Comparison of ENCODE assay signal across 1 cellular context in genomic region chr5:142159354-142159753, GRCh38.
TF ChIP-seq lines count a peak whose summit lies in the region.

No MANE protein-coding gene starts in this region.

TF ChIP-seq in GM23338, 12 proteins besides CTCF, POLR2A, EP300 and RAD21 (continued from another document):
- TF ChIP-seq, protein P1, sequence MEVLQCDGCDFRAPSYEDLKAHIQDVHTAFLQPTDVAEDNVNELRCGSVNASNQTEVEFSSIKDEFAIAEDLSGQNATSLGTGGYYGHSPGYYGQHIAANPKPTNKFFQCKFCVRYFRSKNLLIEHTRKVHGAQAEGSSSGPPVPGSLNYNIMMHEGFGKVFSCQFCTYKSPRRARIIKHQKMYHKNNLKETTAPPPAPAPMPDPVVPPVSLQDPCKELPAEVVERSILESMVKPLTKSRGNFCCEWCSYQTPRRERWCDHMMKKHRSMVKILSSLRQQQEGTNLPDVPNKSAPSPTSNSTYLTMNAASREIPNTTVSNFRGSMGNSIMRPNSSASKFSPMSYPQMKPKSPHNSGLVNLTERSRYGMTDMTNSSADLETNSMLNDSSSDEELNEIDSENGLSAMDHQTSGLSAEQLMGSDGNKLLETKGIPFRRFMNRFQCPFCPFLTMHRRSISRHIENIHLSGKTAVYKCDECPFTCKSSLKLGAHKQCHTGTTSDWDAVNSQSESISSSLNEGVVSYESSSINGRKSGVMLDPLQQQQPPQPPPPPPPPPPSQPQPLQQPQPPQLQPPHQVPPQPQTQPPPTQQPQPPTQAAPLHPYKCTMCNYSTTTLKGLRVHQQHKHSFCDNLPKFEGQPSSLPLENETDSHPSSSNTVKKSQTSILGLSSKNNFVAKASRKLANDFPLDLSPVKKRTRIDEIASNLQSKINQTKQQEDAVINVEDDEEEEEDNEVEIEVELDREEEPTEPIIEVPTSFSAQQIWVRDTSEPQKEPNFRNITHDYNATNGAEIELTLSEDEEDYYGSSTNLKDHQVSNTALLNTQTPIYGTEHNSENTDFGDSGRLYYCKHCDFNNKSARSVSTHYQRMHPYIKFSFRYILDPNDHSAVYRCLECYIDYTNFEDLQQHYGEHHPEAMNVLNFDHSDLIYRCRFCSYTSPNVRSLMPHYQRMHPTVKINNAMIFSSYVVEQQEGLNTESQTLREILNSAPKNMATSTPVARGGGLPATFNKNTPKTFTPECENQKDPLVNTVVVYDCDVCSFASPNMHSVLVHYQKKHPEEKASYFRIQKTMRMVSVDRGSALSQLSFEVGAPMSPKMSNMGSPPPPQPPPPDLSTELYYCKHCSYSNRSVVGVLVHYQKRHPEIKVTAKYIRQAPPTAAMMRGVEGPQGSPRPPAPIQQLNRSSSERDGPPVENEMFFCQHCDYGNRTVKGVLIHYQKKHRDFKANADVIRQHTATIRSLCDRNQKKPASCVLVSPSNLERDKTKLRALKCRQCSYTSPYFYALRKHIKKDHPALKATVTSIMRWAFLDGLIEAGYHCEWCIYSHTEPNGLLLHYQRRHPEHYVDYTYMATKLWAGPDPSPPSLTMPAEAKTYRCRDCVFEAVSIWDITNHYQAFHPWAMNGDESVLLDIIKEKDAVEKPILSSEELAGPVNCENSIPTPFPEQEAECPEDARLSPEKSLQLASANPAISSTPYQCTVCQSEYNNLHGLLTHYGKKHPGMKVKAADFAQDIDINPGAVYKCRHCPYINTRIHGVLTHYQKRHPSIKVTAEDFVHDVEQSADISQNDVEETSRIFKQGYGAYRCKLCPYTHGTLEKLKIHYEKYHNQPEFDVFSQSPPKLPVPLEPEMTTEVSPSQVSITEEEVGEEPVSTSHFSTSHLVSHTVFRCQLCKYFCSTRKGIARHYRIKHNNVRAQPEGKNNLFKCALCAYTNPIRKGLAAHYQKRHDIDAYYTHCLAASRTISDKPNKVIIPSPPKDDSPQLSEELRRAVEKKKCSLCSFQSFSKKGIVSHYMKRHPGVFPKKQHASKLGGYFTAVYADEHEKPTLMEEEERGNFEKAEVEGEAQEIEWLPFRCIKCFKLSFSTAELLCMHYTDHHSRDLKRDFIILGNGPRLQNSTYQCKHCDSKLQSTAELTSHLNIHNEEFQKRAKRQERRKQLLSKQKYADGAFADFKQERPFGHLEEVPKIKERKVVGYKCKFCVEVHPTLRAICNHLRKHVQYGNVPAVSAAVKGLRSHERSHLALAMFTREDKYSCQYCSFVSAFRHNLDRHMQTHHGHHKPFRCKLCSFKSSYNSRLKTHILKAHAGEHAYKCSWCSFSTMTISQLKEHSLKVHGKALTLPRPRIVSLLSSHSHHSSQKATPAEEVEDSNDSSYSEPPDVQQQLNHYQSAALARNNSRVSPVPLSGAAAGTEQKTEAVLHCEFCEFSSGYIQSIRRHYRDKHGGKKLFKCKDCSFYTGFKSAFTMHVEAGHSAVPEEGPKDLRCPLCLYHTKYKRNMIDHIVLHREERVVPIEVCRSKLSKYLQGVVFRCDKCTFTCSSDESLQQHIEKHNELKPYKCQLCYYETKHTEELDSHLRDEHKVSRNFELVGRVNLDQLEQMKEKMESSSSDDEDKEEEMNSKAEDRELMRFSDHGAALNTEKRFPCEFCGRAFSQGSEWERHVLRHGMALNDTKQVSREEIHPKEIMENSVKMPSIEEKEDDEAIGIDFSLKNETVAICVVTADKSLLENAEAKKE (CRISPR knock-in tag; IDR thresholded peaks at IDR 0.05), result no peak
- TF ChIP-seq EZH2 (IDR thresholded peaks at IDR 0.05; ENCODE audit: low read depth, unreplicated experiment) (no peak), ZNF114 (CRISPR knock-in tag; IDR thresholded peaks at IDR 0.05) (no peak), NANOG (IDR thresholded peaks at IDR 0.05; ENCODE audit: borderline replicate concordance) (no peak)
